Comparison of ENCODE assay signal across 1 cellular context in the genomic region with DNA sequence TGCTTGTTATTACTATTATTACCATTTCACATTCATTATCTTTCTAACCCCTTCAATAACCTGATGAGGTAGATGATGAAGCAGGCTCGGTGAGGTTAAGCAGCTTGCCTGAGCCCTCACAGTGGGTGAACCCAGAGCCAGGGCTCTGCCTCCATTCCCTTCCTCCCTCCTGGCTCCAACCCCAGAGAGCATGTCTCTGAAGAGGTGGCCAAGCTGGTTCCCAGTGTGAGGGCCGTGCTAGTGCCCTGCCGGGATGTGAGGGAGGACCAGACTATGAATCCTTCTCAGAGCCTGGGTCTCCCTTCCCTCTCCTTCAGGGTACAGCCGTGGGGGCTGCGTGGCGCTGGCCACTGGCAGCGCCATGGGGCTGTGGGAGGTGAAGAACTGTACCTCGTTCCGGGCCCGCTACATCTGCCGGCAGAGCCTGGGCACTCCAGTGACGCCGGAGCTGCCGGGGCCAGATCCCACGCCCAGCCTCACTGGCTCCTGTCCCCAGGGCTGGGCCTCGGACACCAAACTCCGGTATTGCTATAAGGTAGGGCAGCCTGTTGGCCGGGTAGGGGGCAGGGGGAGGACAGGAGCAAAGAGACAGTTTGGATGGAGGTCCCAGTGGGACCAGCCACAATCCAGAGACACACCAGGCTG.
TF ChIP-seq lines count a peak whose summit lies in the region.

No MANE protein-coding gene starts in this region.

TF ChIP-seq in SK-N-SH treated with all-trans-retinoic acid at 6 μM for 48 hours, 23 proteins besides CTCF, POLR2A, EP300 and RAD21 (continued from another document):
- TF ChIP-seq, protein P1, sequence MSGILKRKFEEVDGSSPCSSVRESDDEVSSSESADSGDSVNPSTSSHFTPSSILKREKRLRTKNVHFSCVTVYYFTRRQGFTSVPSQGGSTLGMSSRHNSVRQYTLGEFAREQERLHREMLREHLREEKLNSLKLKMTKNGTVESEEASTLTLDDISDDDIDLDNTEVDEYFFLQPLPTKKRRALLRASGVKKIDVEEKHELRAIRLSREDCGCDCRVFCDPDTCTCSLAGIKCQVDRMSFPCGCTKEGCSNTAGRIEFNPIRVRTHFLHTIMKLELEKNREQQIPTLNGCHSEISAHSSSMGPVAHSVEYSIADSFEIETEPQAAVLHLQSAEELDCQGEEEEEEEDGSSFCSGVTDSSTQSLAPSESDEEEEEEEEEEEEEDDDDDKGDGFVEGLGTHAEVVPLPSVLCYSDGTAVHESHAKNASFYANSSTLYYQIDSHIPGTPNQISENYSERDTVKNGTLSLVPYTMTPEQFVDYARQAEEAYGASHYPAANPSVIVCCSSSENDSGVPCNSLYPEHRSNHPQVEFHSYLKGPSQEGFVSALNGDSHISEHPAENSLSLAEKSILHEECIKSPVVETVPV (CRISPR knock-in tag; IDR thresholded peaks at IDR 0.05), result no peak
